In genomic region chr6:34301408-34301807, GRCh38 we compare ENCODE assay signal across 11 cellular contexts. TPM values are rescaled to one million over a fixed set of nuclear protein-coding genes. Genes with fewer than 3 reads are reported as not detected.
DNase-seq lines count a peak whose midpoint lies in the region; ATAC-seq and TF ChIP-seq lines count a peak whose summit lies in the region.
"Had no signal": no experiment of that assay in that cellular context is flagged by ENCODE, and none has a peak within 500 bp of the region (broad histone marks: within the 10 kb centered on the region; RNA-seq: fewer than 3 reads in every experiment).

No MANE protein-coding gene starts in this region.

- H3K36me3 ChIP-seq in body of pancreas (replicated peaks in 1 of 2; ENCODE audit: insufficient read depth in 1 of 2, low read depth in 2 of 2), result no peaks in the 10 kb centered on the region
- no peaks in the 10 kb centered on the region for H3K36me3 ChIP-seq in right atrium auricular region
- no peaks in the 10 kb centered on the region for H3K36me3 ChIP-seq in MM.1S (replicated peaks; ENCODE audit: insufficient read depth, low read length)
- H3K36me3 ChIP-seq in trophoblast cell (ENCODE audit: control insufficient read depth in 1 of 2, insufficient read depth in 2 of 2, low read length in 2 of 2), result no peaks in the 10 kb centered on the region
- no peaks in the 10 kb centered on the region for H3K36me3 ChIP-seq in smooth muscle cell (ENCODE audit: low read depth)

- H3K27me3 Mint-ChIP-seq in stimulated activated memory B cell treated with anti-CD40 and anti-IgM and Interleukin-4, amounts not matched to agents 10 μg/mL and 1 μg/mL and 100 μg/mL, for 72 hours, result no peaks in the 10 kb centered on the region
- H3K27me3 Mint-ChIP-seq: activated CD4-positive, alpha-beta T cell treated with anti-CD3 and anti-CD28 coated beads, Interleukin-2, amount 10 ng/mL, durations not matched to agents 7 days and 5 days had no signal

- no peak overlapping the region for H3K27ac ChIP-seq in body of pancreas
- H3K27ac ChIP-seq in right atrium auricular region, result peak overlapping the region; percentile 45 to 79
- H3K27ac ChIP-seq in MM.1S (ENCODE audit: low read length), result no peak overlapping the region
- H3K27ac ChIP-seq in trophoblast cell (ENCODE audit: low read depth, low read length), result no peak overlapping the region
- no peak overlapping the region for H3K27ac ChIP-seq in smooth muscle cell (ENCODE audit: low read depth)

- TF ChIP-seq CTCF in body of pancreas (IDR thresholded peaks at IDR 0.05) (no peak), right atrium auricular region (IDR thresholded peaks at IDR 0.05) (no peak), MM.1S (IDR thresholded peaks at IDR 0.05; ENCODE audit: low read length) (no peak), smooth muscle cell (IDR thresholded peaks at IDR 0.05; ENCODE audit: borderline replicate concordance, insufficient read depth, poor library complexity, severe bottlenecking) (no peak)

- H2AK5ac ChIP-seq in trophoblast cell (ENCODE audit: low read length), result no peak overlapping the region

- no peak overlapping the region for H3K4me3 Mint-ChIP-seq in stimulated activated memory B cell treated with anti-CD40 and anti-IgM and Interleukin-4, amounts not matched to agents 10 μg/mL and 1 μg/mL and 100 μg/mL, for 72 hours
- H3K4me3 Mint-ChIP-seq: activated CD4-positive, alpha-beta T cell treated with anti-CD3 and anti-CD28 coated beads, Interleukin-2, amount 10 ng/mL, durations not matched to agents 7 days and 5 days had no signal

- H3K9me2 ChIP-seq in MM.1S (replicated peaks; ENCODE audit: insufficient read depth, low read length), result no peaks in the 10 kb centered on the region

- no peaks in the 10 kb centered on the region for H3F3A ChIP-seq in MM.1S (ENCODE audit: insufficient read depth, low read length)
- H3F3A ChIP-seq in smooth muscle cell (ENCODE audit: low read depth), result no peaks in the 10 kb centered on the region

- peak overlapping the region; percentile 72 for H3K27ac Mint-ChIP-seq in stimulated activated memory B cell treated with anti-CD40 and anti-IgM and Interleukin-4, amounts not matched to agents 10 μg/mL and 1 μg/mL and 100 μg/mL, for 72 hours
- H3K27ac Mint-ChIP-seq: activated CD4-positive, alpha-beta T cell treated with anti-CD3 and anti-CD28 coated beads, Interleukin-2, amount 10 ng/mL, durations not matched to agents 7 days and 5 days had no signal

- no peaks in the 10 kb centered on the region for H3K9me3 Mint-ChIP-seq in stimulated activated memory B cell treated with anti-CD40 and anti-IgM and Interleukin-4, amounts not matched to agents 10 μg/mL and 1 μg/mL and 100 μg/mL, for 72 hours
- H3K9me3 Mint-ChIP-seq: activated CD4-positive, alpha-beta T cell treated with anti-CD3 and anti-CD28 coated beads, Interleukin-2, amount 10 ng/mL, durations not matched to agents 7 days and 5 days had no signal

- no peak overlapping the region for H3K18ac ChIP-seq in trophoblast cell (ENCODE audit: low read length)

- H3K27me3 ChIP-seq in body of pancreas (no peaks in the 10 kb centered on the region), right atrium auricular region (no peaks in the 10 kb centered on the region), MM.1S (replicated peaks; ENCODE audit: insufficient read depth, low read length) (no peaks in the 10 kb centered on the region), trophoblast cell (ENCODE audit: insufficient read depth, low read length) (no peaks in the 10 kb centered on the region), smooth muscle cell (ENCODE audit: low read depth) (no peaks in the 10 kb centered on the region)

- DNase-seq in HT1080 (ENCODE audit: low read depth) (peak; percentile 22), body of pancreas (peak; percentile 30 to 71 (median 52)), right atrium auricular region (ENCODE audit: low spot score) (no peak), erythroblast (lab: John Stamatoyannopoulos, UW) (no peak), MM.1S (no peak), trophoblast cell (no peak), smooth muscle cell (lab: John Stamatoyannopoulos, UW; ENCODE audit: unreplicated experiment) (no peak)
- DNase-seq: activated CD4-positive, alpha-beta T cell treated with anti-CD3 and anti-CD28 coated beads, Interleukin-2, amount 10 ng/mL, durations not matched to agents 7 days and 5 days; GDM1; NCI-H1694 treated with DMSO at 0.1 percent for 48 hours had no signal

- H3K23ac ChIP-seq in trophoblast cell (ENCODE audit: low read length), result no peak overlapping the region

- H4K20me1 ChIP-seq in MM.1S (ENCODE audit: insufficient read depth, low read length) (no peaks in the 10 kb centered on the region), smooth muscle cell (ENCODE audit: low read depth) (peaks cover 61% of the 10 kb centered on the region)

- H3K36me3 Mint-ChIP-seq in stimulated activated memory B cell treated with anti-CD40 and anti-IgM and Interleukin-4, amounts not matched to agents 10 μg/mL and 1 μg/mL and 100 μg/mL, for 72 hours, result peaks cover 9% of the 10 kb centered on the region

- no peak overlapping the region for H2BK12ac ChIP-seq in trophoblast cell (ENCODE audit: low read length)

- H4K91ac ChIP-seq in trophoblast cell (ENCODE audit: low read depth, low read length), result no peak overlapping the region

- intact Hi-C loops in body of pancreas (cut with DNase I), result no loop called here

- H3K9ac ChIP-seq in MM.1S (ENCODE audit: low read length), result no peak overlapping the region
- H3K9ac ChIP-seq in trophoblast cell (ENCODE audit: low read length), result no peak overlapping the region
- no peak overlapping the region for H3K9ac ChIP-seq in smooth muscle cell (ENCODE audit: low read depth)

- H2AFZ ChIP-seq in MM.1S (ENCODE audit: low read length) (no peak overlapping the region), trophoblast cell (ENCODE audit: insufficient read depth, low read length, poor library complexity) (no peak overlapping the region), smooth muscle cell (ENCODE audit: low read depth) (no peak overlapping the region)

- WGBS in body of pancreas, 2 donors, result 54 to 72% methylated on average over 2 of the region's 2 CpGs
- WGBS in trophoblast cell (ENCODE audit: extremely low coverage, insufficient coverage, insufficient read length), result no CpG with 5 or more reads among the region's 2 CpGs
- WGBS in smooth muscle cell (ENCODE audit: low lambda C conversion rate), result 75% methylated on average over 2 of the region's 2 CpGs

- no peak for TF ChIP-seq POLR2A in body of pancreas (IDR thresholded peaks at IDR 0.05)
- no peak for TF ChIP-seq POLR2A in erythroblast (IDR thresholded peaks at IDR 0.05; ENCODE audit: low read length)

- no peak overlapping the region for H2BK120ac ChIP-seq in trophoblast cell (ENCODE audit: insufficient read depth, low read length, poor library complexity)

- no peak overlapping the region for H2BK5ac ChIP-seq in trophoblast cell (ENCODE audit: low read depth, low read length, poor library complexity)

- no peak overlapping the region for H4K8ac ChIP-seq in trophoblast cell (ENCODE audit: low read depth, low read length)

- ATAC-seq in body of pancreas, result peak; percentile 63
- ATAC-seq in stimulated activated memory B cell treated with anti-CD40 and anti-IgM and Interleukin-4, amounts not matched to agents 10 μg/mL and 1 μg/mL and 100 μg/mL, for 72 hours, result no peak

- H3K4me1 ChIP-seq in body of pancreas (peaks cover 44% of the 10 kb centered on the region), right atrium auricular region (peaks cover 0 to 51% of the 10 kb centered on the region in 2 donors), MM.1S (ENCODE audit: low read length) (peaks cover 25% of the 10 kb centered on the region), trophoblast cell (ENCODE audit: control insufficient read depth in 1 of 2, insufficient read depth in 2 of 2, low read length in 2 of 2) (no peaks in the 10 kb centered on the region), smooth muscle cell (ENCODE audit: low read depth) (no peaks in the 10 kb centered on the region)

- peaks cover 37% of the 10 kb centered on the region for H3K4me1 Mint-ChIP-seq in stimulated activated memory B cell treated with anti-CD40 and anti-IgM and Interleukin-4, amounts not matched to agents 10 μg/mL and 1 μg/mL and 100 μg/mL, for 72 hours

- no peak overlapping the region for H3K4ac ChIP-seq in trophoblast cell (ENCODE audit: low read depth, low read length)

- H3K4me3 ChIP-seq in body of pancreas (no peak overlapping the region), right atrium auricular region (no peak overlapping the region), MM.1S (ENCODE audit: low read length) (no peak overlapping the region), trophoblast cell (ENCODE audit: low read depth, low read length) (no peak overlapping the region), smooth muscle cell (no peak overlapping the region)

- peaks cover 22% of the 10 kb centered on the region for H3K79me2 ChIP-seq in MM.1S (ENCODE audit: low read length)
- no peaks in the 10 kb centered on the region for H3K79me2 ChIP-seq in trophoblast cell (ENCODE audit: control insufficient read depth, insufficient read depth, low read length, poor library complexity)
- H3K79me2 ChIP-seq in smooth muscle cell (ENCODE audit: low read depth), result no peaks in the 10 kb centered on the region

- H4K12ac ChIP-seq in trophoblast cell (ENCODE audit: low read depth, low read length), result no peak overlapping the region

- no peaks in the 10 kb centered on the region for H3K79me1 ChIP-seq in trophoblast cell (ENCODE audit: low read length)

- no peak overlapping the region for H3K14ac ChIP-seq in trophoblast cell (ENCODE audit: low read length)

- no peak overlapping the region for H3K4me2 ChIP-seq in MM.1S (ENCODE audit: low read depth, low read length)
- H3K4me2 ChIP-seq in trophoblast cell (ENCODE audit: low read length), result no peak overlapping the region
- no peak overlapping the region for H3K4me2 ChIP-seq in smooth muscle cell

- H3K9me3 ChIP-seq in body of pancreas (no peaks in the 10 kb centered on the region), right atrium auricular region (no peaks in the 10 kb centered on the region), MM.1S (replicated peaks; ENCODE audit: insufficient read depth, low read length) (no peaks in the 10 kb centered on the region), trophoblast cell (ENCODE audit: insufficient read depth, low read depth, low read length) (no peaks in the 10 kb centered on the region), smooth muscle cell (replicated peaks; ENCODE audit: low read depth) (no peaks in the 10 kb centered on the region)

RNA-seq across cellular contexts. Expression of gene SMIM29, which starts 52.6 kb away (rescaled TPM):
- 66.1 and 70.6 TPM in 2 replicates for total RNA-seq in HT1080 (2014; rRNA removed; shearing (Covaris generic))
- polyA plus RNA-seq in HT1080 (2015; cell fraction: cytosol; rRNA removed), result 93.1 and 101 TPM in 2 replicates
- 34.9 and 46.3 TPM in 2 replicates for polyA plus RNA-seq in HT1080 (2015; cell fraction: nucleus; rRNA removed)
- total RNA-seq in body of pancreas (10 to 100 TPM in 1 of 2 donors, 1 to 10 TPM in 1; 8.6 to 21.5 TPM), right atrium auricular region (10 to 100 TPM; 21.7 to 29.4 TPM), smooth muscle cell (13.6 and 29.7 TPM in 2 replicates)
- polyA plus RNA-seq in trophoblast cell (2013), result 10.3 and 11.5 TPM in 2 replicates
- polyA plus RNA-seq in smooth muscle cell, result 29.2 and 33.4 TPM in 2 replicates

Comparison
In these comparisons a context has a peak if more than half of its experiments do, and no peak if none do; other contexts are left out.
1. DNase-seq: peak in HT1080 (single experiment) and body of pancreas (4 of 4); none in right atrium auricular region (single experiment), erythroblast (0 of 2), MM.1S (single experiment), trophoblast cell (0 of 2) and smooth muscle cell (single experiment).
2. H3K27ac ChIP-seq: peak in right atrium auricular region (2 of 2); none in body of pancreas (0 of 4), MM.1S (single experiment), trophoblast cell (single experiment) and smooth muscle cell (single experiment).